Comparison of ENCODE assay signal across 13 cellular contexts in genomic region chr1:194052514-194053333, GRCh38.
DNase-seq lines count a peak whose midpoint lies in the region; ATAC-seq and TF ChIP-seq lines count a peak whose summit lies in the region.
"Had no signal": no experiment of that assay in that cellular context is flagged by ENCODE, and none has a peak within 500 bp of the region (broad histone marks: within the 10 kb centered on the region; RNA-seq: fewer than 3 reads in every experiment).

No MANE protein-coding gene starts in this region.

- TF ChIP-seq EP300 in esophagus muscularis mucosa (IDR thresholded peaks at IDR 0.05) = no peak

- H3K27ac Mint-ChIP-seq in activated T-cell treated with anti-CD3 and anti-CD28 coated beads, Interleukin-2, amount 50 U/mL, for 72 hours = peak overlapping the region; percentile 90
- H3K27ac Mint-ChIP-seq in activated CD4-positive, alpha-beta memory T cell treated with anti-CD3 and anti-CD28 coated beads for 36 hours = peak overlapping the region; percentile 65
- peak overlapping the region; percentile 84 for H3K27ac Mint-ChIP-seq in stimulated activated effector memory CD8-positive, alpha-beta T cell treated with anti-CD3 and anti-CD28 coated beads, Interleukin-12 subunit alpha, Interleukin-12 subunit beta, amount 100 ng/mL, for 72 hours
- H3K27ac Mint-ChIP-seq: brain had no signal

- H3K9me3 Mint-ChIP-seq in activated T-cell treated with anti-CD3 and anti-CD28 coated beads, Interleukin-2, amount 50 U/mL, for 72 hours = no peaks in the 10 kb centered on the region
- H3K9me3 Mint-ChIP-seq in activated CD4-positive, alpha-beta memory T cell treated with anti-CD3 and anti-CD28 coated beads for 36 hours = no peaks in the 10 kb centered on the region
- no peaks in the 10 kb centered on the region for H3K9me3 Mint-ChIP-seq in stimulated activated effector memory CD8-positive, alpha-beta T cell treated with anti-CD3 and anti-CD28 coated beads, Interleukin-12 subunit alpha, Interleukin-12 subunit beta, amount 100 ng/mL, for 72 hours

- peaks cover 61% of the 10 kb centered on the region for H3K4me1 Mint-ChIP-seq in activated T-cell treated with anti-CD3 and anti-CD28 coated beads, Interleukin-2, amount 50 U/mL, for 72 hours (ENCODE audit: low read depth)
- peaks cover 52% of the 10 kb centered on the region for H3K4me1 Mint-ChIP-seq in activated CD4-positive, alpha-beta memory T cell treated with anti-CD3 and anti-CD28 coated beads for 36 hours (ENCODE audit: low read depth)
- H3K4me1 Mint-ChIP-seq in stimulated activated effector memory CD8-positive, alpha-beta T cell treated with anti-CD3 and anti-CD28 coated beads, Interleukin-12 subunit alpha, Interleukin-12 subunit beta, amount 100 ng/mL, for 72 hours = peaks cover 25% of the 10 kb centered on the region

- no peak overlapping the region for H3K4me3 ChIP-seq in esophagus muscularis mucosa
- H3K4me3 ChIP-seq: testis had no signal

- CTCF ChIA-PET in activated CD4-positive, alpha-beta memory T cell treated with anti-CD3 and anti-CD28 coated beads for 36 hours (lab: Charles Lee) = no interaction called here

- no peak overlapping the region for H3K27ac ChIP-seq in esophagus muscularis mucosa (replicated peaks in 1 of 4)
- H3K27ac ChIP-seq: testis had no signal

- peaks cover 0 to 2% of the 10 kb centered on the region in 2 donors for H3K36me3 Mint-ChIP-seq in activated T-cell treated with anti-CD3 and anti-CD28 coated beads, Interleukin-2, amount 50 U/mL, for 72 hours (ENCODE audit: insufficient read depth in 2 of 2)
- H3K36me3 Mint-ChIP-seq in activated CD4-positive, alpha-beta memory T cell treated with anti-CD3 and anti-CD28 coated beads for 36 hours = no peaks in the 10 kb centered on the region
- H3K36me3 Mint-ChIP-seq in stimulated activated effector memory CD8-positive, alpha-beta T cell treated with anti-CD3 and anti-CD28 coated beads, Interleukin-12 subunit alpha, Interleukin-12 subunit beta, amount 100 ng/mL, for 72 hours = no peaks in the 10 kb centered on the region
- H3K36me3 Mint-ChIP-seq: brain had no signal

- no peak for TF ChIP-seq CTCF in esophagus muscularis mucosa (IDR thresholded peaks at IDR 0.05)

- intact Hi-C loops in activated CD4-positive, alpha-beta memory T cell treated with anti-CD3 and anti-CD28 coated beads for 36 hours (cut with micrococcal nuclease) = loop anchor here (5.0 kb wide), 1 partner anchor 245 kb away; no protein-coding TSS in a partner anchor
- intact Hi-C loops in esophagus muscularis mucosa (cut with DNase I) = no loop called here

- ATAC-seq in activated T-cell treated with anti-CD3 and anti-CD28 coated beads, Interleukin-2, amount 50 U/mL, for 72 hours (replicated peaks in 1 of 2) = peak; percentile 54 to 66
- ATAC-seq in HG02798 (IDR thresholded peaks at IDR 0.05; ENCODE audit: poor library complexity, unreplicated experiment) (peak; percentile 70), HG02970 (IDR thresholded peaks at IDR 0.05; ENCODE audit: low FRiP score, unreplicated experiment) (no peak)
- peak; percentile 47 for ATAC-seq in stimulated activated effector memory CD8-positive, alpha-beta T cell treated with anti-CD3 and anti-CD28 coated beads, Interleukin-12 subunit alpha, Interleukin-12 subunit beta, amount 100 ng/mL, for 72 hours
- ATAC-seq: SK-N-SH treated with all-trans-retinoic acid at 6 μM for 48 hours had no signal

- H3K4me1 ChIP-seq in esophagus muscularis mucosa = peaks cover 0 to 9% (median 0%) of the 10 kb centered on the region in 4 donors
- H3K4me1 ChIP-seq: testis had no signal

- H3K4me3 Mint-ChIP-seq in activated T-cell treated with anti-CD3 and anti-CD28 coated beads, Interleukin-2, amount 50 U/mL, for 72 hours = peak overlapping the region; percentile 51 to 56
- H3K4me3 Mint-ChIP-seq in activated CD4-positive, alpha-beta memory T cell treated with anti-CD3 and anti-CD28 coated beads for 36 hours = peak overlapping the region; percentile 27
- peak overlapping the region; percentile 23 for H3K4me3 Mint-ChIP-seq in stimulated activated effector memory CD8-positive, alpha-beta T cell treated with anti-CD3 and anti-CD28 coated beads, Interleukin-12 subunit alpha, Interleukin-12 subunit beta, amount 100 ng/mL, for 72 hours
- H3K4me3 Mint-ChIP-seq: brain had no signal

- no peaks in the 10 kb centered on the region for H3K36me3 ChIP-seq in esophagus muscularis mucosa

- no peak for DNase-seq in activated T-cell treated with anti-CD3 and anti-CD28 coated beads, Interleukin-2, amount 50 U/mL, for 72 hours
- no peak for DNase-seq in activated T-cell treated with anti-CD3 and anti-CD28 coated beads, Interleukin-2, amount 50 U/mL, for 48 hours
- no peak for DNase-seq in activated CD4-positive, alpha-beta memory T cell treated with anti-CD3 and anti-CD28 coated beads for 36 hours
- no peak for DNase-seq in stimulated activated effector memory CD8-positive, alpha-beta T cell treated with anti-CD3 and anti-CD28 coated beads, Interleukin-12 subunit alpha, Interleukin-12 subunit beta, amount 100 ng/mL, for 72 hours (ENCODE audit: low spot score in 2 of 2)
- no peak for DNase-seq in esophagus muscularis mucosa (ENCODE audit: extremely low spot score)
- no peak for DNase-seq in stimulated activated naive CD4-positive, alpha-beta T cell treated with Interleukin-2 at 50 U/mL for 16 hours (lab: John Stamatoyannopoulos, UW)
- DNase-seq: activated CD8-positive, alpha-beta memory T cell treated with anti-CD3 and anti-CD28 coated beads for 24 hours; NCI-H1105 treated with DMSO at 0.1 percent for 48 hours; testis had no signal

- no peaks in the 10 kb centered on the region for H3K27me3 ChIP-seq in esophagus muscularis mucosa
- H3K27me3 ChIP-seq: testis had no signal

- TF ChIP-seq POLR2A in esophagus muscularis mucosa (IDR thresholded peaks at IDR 0.05; ENCODE audit: low read depth) = no peak

- POLR2A ChIA-PET in activated CD4-positive, alpha-beta memory T cell treated with anti-CD3 and anti-CD28 coated beads for 36 hours (lab: Charles Lee) = interaction anchor here (0.7 to 0.8 kb wide), 2 partner anchors 37 to 125 kb away, joined by 3 to 6 read pairs; no protein-coding TSS in a partner anchor

- H3K27me3 Mint-ChIP-seq in activated T-cell treated with anti-CD3 and anti-CD28 coated beads, Interleukin-2, amount 50 U/mL, for 72 hours (ENCODE audit: low read depth) = no peaks in the 10 kb centered on the region
- no peaks in the 10 kb centered on the region for H3K27me3 Mint-ChIP-seq in activated CD4-positive, alpha-beta memory T cell treated with anti-CD3 and anti-CD28 coated beads for 36 hours
- H3K27me3 Mint-ChIP-seq: brain had no signal

- no peaks in the 10 kb centered on the region for H3K9me3 ChIP-seq in esophagus muscularis mucosa
- H3K9me3 ChIP-seq: testis had no signal

- 95% methylated on average over 2 of the region's 2 CpGs for WGBS in esophagus muscularis mucosa
